8 cellular contexts compared by ENCODE assay signal in the genomic region with DNA sequence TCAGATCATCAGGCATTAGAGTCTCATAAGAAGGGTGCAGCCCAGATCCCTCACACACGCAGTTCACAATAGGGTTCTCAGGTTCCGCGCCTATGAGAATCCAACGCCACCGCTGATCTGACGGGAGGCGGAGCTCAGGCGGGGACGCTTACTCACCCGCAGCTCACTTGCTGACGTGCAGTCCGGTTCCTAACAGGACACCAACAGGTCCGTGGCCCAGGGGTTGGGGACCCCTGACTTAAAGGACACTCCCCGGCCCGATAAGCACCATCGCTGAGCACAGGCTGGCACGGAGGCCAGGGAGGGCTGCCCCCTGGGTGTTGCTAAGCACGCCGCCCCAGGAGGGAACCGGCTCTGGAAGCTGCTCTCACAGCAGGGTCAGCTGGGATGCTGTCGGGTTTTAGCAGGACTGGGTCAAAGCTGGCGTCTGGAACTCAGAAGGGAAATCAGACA. TPM values are rescaled to one million over a fixed set of nuclear protein-coding genes. Genes with fewer than 3 reads are reported as not detected.
DNase-seq lines count a peak whose midpoint lies in the region; ATAC-seq and TF ChIP-seq lines count a peak whose summit lies in the region.

No MANE protein-coding gene starts in this region.

- no peak for DNase-seq in CD8-positive, alpha-beta T cell
- DNase-seq in NCI-H2107 treated with DMSO at 0.1 percent for 48 hours (lab: John Stamatoyannopoulos, UW; ENCODE audit: unreplicated experiment) (peak; percentile 78), choroid plexus epithelial cell (ENCODE audit: low read depth) (peak; percentile 89), lung microvascular endothelial cell (ENCODE audit: low read depth in 2 of 2) (peak; percentile 75 to 87), ureter (ENCODE audit: low spot score) (peak; percentile 73), NCI-H1092 (lab: John Stamatoyannopoulos, UW) (no peak)

- no peak overlapping the region for H3K27ac ChIP-seq in CD8-positive, alpha-beta T cell (ENCODE audit: low read depth, low read length)

- no peaks in the 10 kb centered on the region for H3K36me3 ChIP-seq in CD8-positive, alpha-beta T cell (ENCODE audit: insufficient read depth, low read length)

- POLR2A ChIA-PET in CD8-positive, alpha-beta T cell (lab: Charles Lee): interaction anchor here (1.4 kb wide), 1 partner anchor 148 kb away, joined by 4 read pairs; no protein-coding TSS in a partner anchor

- H3K36me3 Mint-ChIP-seq in CD8-positive, alpha-beta T cell: no peaks in the 10 kb centered on the region

- H3K4me1 ChIP-seq in CD8-positive, alpha-beta T cell (ENCODE audit: insufficient read depth, low read length): peaks cover 18% of the 10 kb centered on the region

- intact Hi-C loops in CD8-positive, alpha-beta T cell (cut with DNase I, micrococcal nuclease): no loop called here

- H3K27me3 Mint-ChIP-seq in CD8-positive, alpha-beta T cell (ENCODE audit: low read depth): peaks cover 37% of the 10 kb centered on the region

- CTCF ChIA-PET in CD8-positive, alpha-beta T cell (lab: Charles Lee): interaction anchor here (0.5 to 1.0 kb wide), 2 partner anchors 118 to 907 kb away, joined by 3 to 4 read pairs; no protein-coding TSS in a partner anchor

- peaks cover 17% of the 10 kb centered on the region for H3K4me1 Mint-ChIP-seq in CD8-positive, alpha-beta T cell (ENCODE audit: low read depth)

- H3K9me3 Mint-ChIP-seq in CD8-positive, alpha-beta T cell: no peaks in the 10 kb centered on the region

- H3K27me3 ChIP-seq in CD8-positive, alpha-beta T cell (ENCODE audit: insufficient read depth, low read length): peaks cover 21% of the 10 kb centered on the region

- peak overlapping the region; percentile 57 for H3K4me3 Mint-ChIP-seq in CD8-positive, alpha-beta T cell

- peak; percentile 40 for ATAC-seq in CD8-positive, alpha-beta T cell
- ATAC-seq in HG02759 (IDR thresholded peaks at IDR 0.05; ENCODE audit: unreplicated experiment) (no peak), GM21447 (IDR thresholded peaks at IDR 0.05; ENCODE audit: unreplicated experiment) (no peak)

- H3K27ac Mint-ChIP-seq in CD8-positive, alpha-beta T cell: no peak overlapping the region

- no peaks in the 10 kb centered on the region for H3K9me3 ChIP-seq in CD8-positive, alpha-beta T cell (ENCODE audit: low read length)

- no peak for TF ChIP-seq CTCF in CD8-positive, alpha-beta T cell (IDR thresholded peaks at IDR 0.05)
- no peak for TF ChIP-seq CTCF in choroid plexus epithelial cell (conservative IDR thresholded peaks at IDR 0.05; ENCODE audit: low read depth, low read length)

- no peak overlapping the region for H3K4me3 ChIP-seq in CD8-positive, alpha-beta T cell (ENCODE audit: low read depth, low read length)
- H3K4me3 ChIP-seq in choroid plexus epithelial cell (ENCODE audit: low read depth, low read length): peak overlapping the region; percentile 46

RNA-seq across cellular contexts. Expression of a gene that starts 30.1 kb away (rescaled TPM):
- under 1 TPM; 0.08 to 0.24 TPM for total RNA-seq in CD8-positive, alpha-beta T cell
- 2.6 TPM in 2 replicates for total RNA-seq in lung microvascular endothelial cell
- 23.7 TPM for total RNA-seq in ureter

Comparison
In these comparisons a context has a peak if more than half of its experiments do, and no peak if none do; other contexts are left out.
1. DNase-seq: peak in NCI-H2107 treated with DMSO at 0.1 percent for 48 hours (single experiment), choroid plexus epithelial cell (single experiment), lung microvascular endothelial cell (2 of 2) and ureter (single experiment); none in CD8-positive, alpha-beta T cell (0 of 7) and NCI-H1092 (single experiment).